Comparison of ENCODE assay signal across 24 cellular contexts in genomic region chr3:154304936-154305335, GRCh38. TPM values are rescaled to one million over a fixed set of nuclear protein-coding genes. Genes with fewer than 3 reads are reported as not detected.
A peak's percentile ranks its signal among the peaks of the same experiment; 100 is the strongest.
DNase-seq lines count a peak whose midpoint lies in the region; ATAC-seq and TF ChIP-seq lines count a peak whose summit lies in the region.
"Had no signal": no experiment of that assay in that cellular context is flagged by ENCODE, and none has a peak within 500 bp of the region (broad histone marks: within the 10 kb centered on the region; RNA-seq: fewer than 3 reads in every experiment).

No MANE protein-coding gene starts in this region.

- H3K79me2 ChIP-seq in GM23248 (ENCODE audit: insufficient read depth) (peaks cover 30% of the 10 kb centered on the region), trophoblast cell (ENCODE audit: control insufficient read depth, insufficient read depth, low read length, poor library complexity) (no peaks in the 10 kb centered on the region)

- H3K4me2 ChIP-seq in GM23248 (ENCODE audit: unreplicated experiment) = no peak overlapping the region
- H3K4me2 ChIP-seq in trophoblast cell (ENCODE audit: low read length) = no peak overlapping the region

- WGBS in GM23248 (ENCODE audit: low coverage in 1 of 2, low lambda C conversion rate in 2 of 2, missing lambda C conversion rate in 2 of 2), 2 experiments = 98 to 99% methylated on average over 3 of the region's 3 CpGs
- WGBS in trophoblast cell (ENCODE audit: extremely low coverage, insufficient coverage, insufficient read length) = no CpG with 5 or more reads among the region's 3 CpGs

- intact Hi-C loops in breast epithelium (cut with DNase I; ENCODE audit: low total_unique reads) = no loop called here

- H4K91ac ChIP-seq in trophoblast cell (ENCODE audit: low read depth, low read length) = no peak overlapping the region

- H2BK120ac ChIP-seq in trophoblast cell (ENCODE audit: insufficient read depth, low read length, poor library complexity) = no peak overlapping the region

- H4K8ac ChIP-seq in trophoblast cell (ENCODE audit: low read depth, low read length) = no peak overlapping the region

- no peak overlapping the region for H2AK5ac ChIP-seq in trophoblast cell (ENCODE audit: low read length)

- H3K9ac ChIP-seq in GM23248 = no peak overlapping the region
- H3K9ac ChIP-seq in trophoblast cell (ENCODE audit: low read length) = no peak overlapping the region
- H3K9ac ChIP-seq: parathyroid adenoma had no signal

- H4K12ac ChIP-seq in trophoblast cell (ENCODE audit: low read depth, low read length) = no peak overlapping the region

- TF ChIP-seq CTCF in foreskin keratinocyte (conservative IDR thresholded peaks at IDR 0.05) (no peak), breast epithelium (IDR thresholded peaks at IDR 0.05) (no peak)

- H3K27me3 ChIP-seq in GM23248 (replicated peaks; ENCODE audit: insufficient read depth) (no peaks in the 10 kb centered on the region), foreskin keratinocyte (no peaks in the 10 kb centered on the region), breast epithelium (no peaks in the 10 kb centered on the region), trophoblast cell (ENCODE audit: insufficient read depth, low read length) (no peaks in the 10 kb centered on the region)
- H3K27me3 ChIP-seq: left lung, suprapubic skin, uterus had no signal

- H2AFZ ChIP-seq in GM23248 (no peak overlapping the region), trophoblast cell (ENCODE audit: insufficient read depth, low read length, poor library complexity) (no peak overlapping the region)
- H2AFZ ChIP-seq: parathyroid adenoma had no signal

- H2BK12ac ChIP-seq in trophoblast cell (ENCODE audit: low read length) = no peak overlapping the region

- TF ChIP-seq POLR2A in breast epithelium (IDR thresholded peaks at IDR 0.05) = no peak

- H3K23ac ChIP-seq in trophoblast cell (ENCODE audit: low read length) = no peak overlapping the region

- H3K9me2 ChIP-seq in GM23248 (ENCODE audit: insufficient read depth) = no peaks in the 10 kb centered on the region

- H3F3A ChIP-seq in GM23248 (ENCODE audit: insufficient read depth) = peaks cover 6% of the 10 kb centered on the region

- DNase-seq in GM23248 (no peak), foreskin keratinocyte (no peak), NOMO-1 treated with DMSO at 0.1 percent for 48 hours (lab: John Stamatoyannopoulos, UW; ENCODE audit: unreplicated experiment) (no peak), breast epithelium (ENCODE audit: low spot score in 2 of 2) (no peak), trophoblast cell (no peak)
- DNase-seq: activated CD4-positive, alpha-beta T cell treated with anti-CD3 and anti-CD28 coated beads, Interleukin-2, amount 10 ng/mL, durations not matched to agents 24 days and 14 days; activated naive CD8-positive, alpha-beta T cell treated with anti-CD3 and anti-CD28 coated beads, Interleukin-2, amount 50 U/mL, for 24 hours; CD4-positive, alpha-beta T cell; DMS153; GDM1; glutamatergic neuron; left lung; NCI-H1694; NCI-H748 treated with DMSO at 0.1 percent for 48 hours; SHP77; SW 1271; uterus had no signal

- ATAC-seq in GM18907 (IDR thresholded peaks at IDR 0.05; ENCODE audit: unreplicated experiment) (peak; percentile 69), HG03342 (IDR thresholded peaks at IDR 0.05; ENCODE audit: unreplicated experiment) (peak; percentile 60), foreskin keratinocyte (no peak), HG03439 (IDR thresholded peaks at IDR 0.05; ENCODE audit: unreplicated experiment) (no peak)
- ATAC-seq: activated naive CD8-positive, alpha-beta T cell treated with anti-CD3 and anti-CD28 coated beads, Interleukin-2, amount 50 U/mL, for 24 hours; left lung; natural killer cell treated with Interleukin-12 subunit alpha and Interleukin-12 subunit beta and Interleukin-15 and Interleukin-18, amount 100 ng/mL, for 72 hours; stimulated activated effector memory CD8-positive, alpha-beta T cell treated with anti-CD3 and anti-CD28 coated beads, Interleukin-12 subunit alpha, Interleukin-12 subunit beta, amount 100 ng/mL, for 72 hours had no signal

- peak overlapping the region; percentile 55 for H3K27ac ChIP-seq in GM23248
- peak overlapping the region; percentile 41 for H3K27ac ChIP-seq in foreskin keratinocyte
- no peak overlapping the region for H3K27ac ChIP-seq in breast epithelium
- H3K27ac ChIP-seq in trophoblast cell (ENCODE audit: low read depth, low read length) = no peak overlapping the region
- H3K27ac ChIP-seq: left lung, parathyroid adenoma, suprapubic skin, uterus had no signal

- H3K36me3 ChIP-seq in GM23248 (ENCODE audit: low read depth) (peaks cover 70% of the 10 kb centered on the region), breast epithelium (peaks cover 10% of the 10 kb centered on the region), trophoblast cell (ENCODE audit: control insufficient read depth in 1 of 2, insufficient read depth in 2 of 2, low read length in 2 of 2) (peaks cover 13 to 19% of the 10 kb centered on the region in 2 experiments)
- H3K36me3 ChIP-seq: uterus had no signal

- H3K4ac ChIP-seq in trophoblast cell (ENCODE audit: low read depth, low read length) = no peak overlapping the region

- no peak overlapping the region for H3K14ac ChIP-seq in trophoblast cell (ENCODE audit: low read length)

- H3K4me1 ChIP-seq in GM23248 (ENCODE audit: insufficient read depth) (peaks cover 11% of the 10 kb centered on the region), foreskin keratinocyte (peaks cover 10% of the 10 kb centered on the region), breast epithelium (no peaks in the 10 kb centered on the region), trophoblast cell (ENCODE audit: control insufficient read depth in 1 of 2, insufficient read depth in 2 of 2, low read length in 2 of 2) (no peaks in the 10 kb centered on the region)
- H3K4me1 ChIP-seq: left lung, suprapubic skin, uterus had no signal

- no peaks in the 10 kb centered on the region for H3K79me1 ChIP-seq in trophoblast cell (ENCODE audit: low read length)

- H3K18ac ChIP-seq in trophoblast cell (ENCODE audit: low read length) = no peak overlapping the region

- no peaks in the 10 kb centered on the region for H4K20me1 ChIP-seq in GM23248 (ENCODE audit: insufficient read depth)

- H2BK5ac ChIP-seq in trophoblast cell (ENCODE audit: low read depth, low read length, poor library complexity) = no peak overlapping the region

- in situ Hi-C loops in GM23248 (cut with MboI) = no loop called here

- H3K9me3 ChIP-seq in GM23248 (ENCODE audit: low read depth) (no peaks in the 10 kb centered on the region), breast epithelium (no peaks in the 10 kb centered on the region), trophoblast cell (ENCODE audit: insufficient read depth, low read depth, low read length) (no peaks in the 10 kb centered on the region)
- H3K9me3 ChIP-seq: left lung, suprapubic skin, uterus had no signal

- no peak overlapping the region for H3K4me3 ChIP-seq in GM23248
- no peak overlapping the region for H3K4me3 ChIP-seq in breast epithelium
- no peak overlapping the region for H3K4me3 ChIP-seq in trophoblast cell (ENCODE audit: low read depth, low read length)
- H3K4me3 ChIP-seq: left lung, suprapubic skin, uterus had no signal

RNA-seq across cellular contexts. Expression of gene DHX36, which starts 19.4 kb away (rescaled TPM):
- 16.3 and 22.5 TPM in 2 replicates for total RNA-seq in GM23248 (2014; rRNA removed; shearing (Covaris generic))
- polyA plus RNA-seq in GM23248 (2016; fragmentation: Nextera tagmentation; extraction: Ambion mirVana) (15.2 and 15.8 TPM in 2 replicates), foreskin keratinocyte (24.9 and 35.8 TPM in 2 replicates)
- total RNA-seq in foreskin keratinocyte (62.2 and 62.8 TPM in 2 replicates), breast epithelium (100 to 1,000 TPM in 1 of 3 donors, 10 to 100 TPM in 2; 46.1 to 122 (median 88.8) TPM)
- 34.8 and 36.3 TPM in 2 replicates for polyA plus RNA-seq in trophoblast cell (2013)

Comparison
In these comparisons a context has a peak if more than half of its experiments do, and no peak if none do; other contexts are left out.
1. ATAC-seq: peak in GM18907 (single experiment) and HG03342 (single experiment); none in foreskin keratinocyte (single experiment) and HG03439 (single experiment).
2. H3K27ac ChIP-seq: peak in GM23248 (single experiment) and foreskin keratinocyte (single experiment); none in breast epithelium (0 of 2) and trophoblast cell (single experiment).